ENCODE assay signal across 9 cellular contexts in the genomic region with DNA sequence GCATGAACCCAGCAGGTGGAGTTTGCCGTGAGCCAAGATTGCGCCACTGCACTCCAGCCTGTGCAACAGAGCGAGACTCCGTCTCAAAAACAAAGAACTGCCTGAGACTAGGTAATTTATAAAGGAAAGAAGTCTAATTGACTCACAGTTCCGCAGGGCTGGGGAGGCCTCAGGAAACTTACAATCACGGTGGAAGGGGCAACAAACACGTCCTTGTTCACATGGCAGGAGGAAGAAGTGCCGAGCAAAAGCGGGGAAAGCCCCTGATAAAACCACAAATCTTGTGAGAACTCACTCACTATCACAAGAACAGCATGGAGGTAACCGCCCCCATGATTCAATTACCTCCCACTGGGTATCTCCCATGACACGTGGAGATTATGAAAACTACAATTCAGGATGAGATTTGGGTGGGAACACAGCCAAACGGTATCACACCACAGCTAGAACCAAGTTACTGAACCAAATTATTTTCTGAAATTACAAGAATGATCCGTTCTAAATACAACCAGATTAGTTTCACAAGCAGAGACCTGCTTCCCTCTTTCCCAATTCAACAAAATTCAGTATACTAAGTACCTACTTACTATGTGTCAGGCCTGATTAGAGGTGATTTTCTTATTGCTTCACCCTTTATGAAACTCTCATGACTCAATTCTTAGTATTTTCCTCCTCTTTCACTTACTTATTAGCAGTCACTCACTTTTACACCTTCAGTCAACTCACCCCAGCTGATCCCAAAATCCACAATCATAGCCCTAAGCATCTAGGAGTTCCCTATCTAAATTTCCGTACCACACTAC. TPM values are rescaled to one million over a fixed set of nuclear protein-coding genes. Genes with fewer than 3 reads are reported as not detected.
DNase-seq lines count a peak whose midpoint lies in the region; ATAC-seq, FAIRE-seq and TF ChIP-seq lines count a peak whose summit lies in the region.
"Had no signal": no experiment of that assay in that cellular context is flagged by ENCODE, and none has a peak within 500 bp of the region (broad histone marks: within the 10 kb centered on the region; RNA-seq: fewer than 3 reads in every experiment).

No MANE protein-coding gene starts in this region.

- no peaks in the 10 kb centered on the region for H3K27me3 Mint-ChIP-seq in activated CD8-positive, alpha-beta T cell treated with anti-CD3 and anti-CD28 coated beads, Interleukin-2, amount 10 ng/mL, durations not matched to agents 7 days and 5 days (ENCODE audit: low read depth)

- no peak for TF ChIP-seq CTCF in fibroblast of mammary gland (conservative IDR thresholded peaks at IDR 0.05; ENCODE audit: control insufficient read depth, insufficient read depth, low read depth, low read length)
- no peak for TF ChIP-seq CTCF in kidney (IDR thresholded peaks at IDR 0.05; ENCODE audit: borderline replicate concordance, extremely low read depth, insufficient read depth)

- no peaks in the 10 kb centered on the region for H3K9me3 ChIP-seq in kidney (ENCODE audit: control insufficient read depth in 1 of 2, low read length in 2 of 2)
- no peaks in the 10 kb centered on the region for H3K9me3 ChIP-seq in small intestine (ENCODE audit: control insufficient read depth, low read depth)

- no peaks in the 10 kb centered on the region for H3K27me3 ChIP-seq in small intestine (ENCODE audit: control insufficient read depth in 2 of 2, insufficient read depth in 2 of 2, low read length in 2 of 2)

- POLR2A ChIA-PET in activated CD8-positive, alpha-beta T cell treated with anti-CD3 and anti-CD28 coated beads, Interleukin-2, amount 10 ng/mL, durations not matched to agents 7 days and 5 days (lab: Charles Lee) = no interaction called here

- peaks cover 0 to 7% of the 10 kb centered on the region in 2 donors for H3K4me1 ChIP-seq in kidney (ENCODE audit: control insufficient read depth in 1 of 2, insufficient read depth in 1 of 2, low read depth in 1 of 2, low read length in 2 of 2)
- no peaks in the 10 kb centered on the region for H3K4me1 ChIP-seq in small intestine (ENCODE audit: control insufficient read depth in 2 of 2, insufficient read depth in 1 of 2, low read depth in 1 of 2, low read length in 1 of 2)

- H3K27ac Mint-ChIP-seq in activated CD8-positive, alpha-beta T cell treated with anti-CD3 and anti-CD28 coated beads, Interleukin-2, amount 10 ng/mL, durations not matched to agents 7 days and 5 days = no peak overlapping the region
- peak overlapping the region; percentile 58 for H3K27ac Mint-ChIP-seq in stimulated activated effector memory CD8-positive, alpha-beta T cell treated with anti-CD3 and anti-CD28 coated beads, Interleukin-12 subunit alpha, Interleukin-12 subunit beta, amount 100 ng/mL, for 72 hours

- H3K4me3 ChIP-seq in fibroblast of mammary gland (ENCODE audit: control insufficient read depth, low read depth, low read length) = no peak overlapping the region
- H3K4me3 ChIP-seq in kidney (ENCODE audit: low read length in 2 of 2) = no peak overlapping the region
- no peak overlapping the region for H3K4me3 ChIP-seq in small intestine (ENCODE audit: low read depth in 1 of 2, low read length in 2 of 2)

- no peak overlapping the region for H3K27ac ChIP-seq in kidney (ENCODE audit: low read depth in 2 of 2, low read length in 2 of 2)
- no peak overlapping the region for H3K27ac ChIP-seq in small intestine (ENCODE audit: low read depth in 1 of 2, low read length in 1 of 2)

- H3K4me1 Mint-ChIP-seq in activated CD8-positive, alpha-beta T cell treated with anti-CD3 and anti-CD28 coated beads, Interleukin-2, amount 10 ng/mL, durations not matched to agents 7 days and 5 days (ENCODE audit: low read depth) = peaks cover 11% of the 10 kb centered on the region
- H3K4me1 Mint-ChIP-seq in stimulated activated effector memory CD8-positive, alpha-beta T cell treated with anti-CD3 and anti-CD28 coated beads, Interleukin-12 subunit alpha, Interleukin-12 subunit beta, amount 100 ng/mL, for 72 hours = peaks cover 33% of the 10 kb centered on the region

- H3K36me3 ChIP-seq in kidney (ENCODE audit: control insufficient read depth in 1 of 2, insufficient read depth in 2 of 2, low read length in 2 of 2) = no peaks in the 10 kb centered on the region
- peaks cover 0 to 2% of the 10 kb centered on the region in 2 donors for H3K36me3 ChIP-seq in small intestine (ENCODE audit: control insufficient read depth in 2 of 2, insufficient read depth in 2 of 2, low read length in 2 of 2)

- CTCF ChIA-PET in activated CD8-positive, alpha-beta T cell treated with anti-CD3 and anti-CD28 coated beads, Interleukin-2, amount 10 ng/mL, durations not matched to agents 7 days and 5 days (lab: Charles Lee) = interaction anchor here (1.7 kb wide), 1 partner anchor 7 kb away, joined by 4 read pairs; no protein-coding TSS in a partner anchor

- intact Hi-C loops in kidney (cut with DNase I) = no loop called here

- H3K9me3 Mint-ChIP-seq in activated CD8-positive, alpha-beta T cell treated with anti-CD3 and anti-CD28 coated beads, Interleukin-2, amount 10 ng/mL, durations not matched to agents 7 days and 5 days (ENCODE audit: insufficient read depth) = no peaks in the 10 kb centered on the region
- H3K9me3 Mint-ChIP-seq in stimulated activated effector memory CD8-positive, alpha-beta T cell treated with anti-CD3 and anti-CD28 coated beads, Interleukin-12 subunit alpha, Interleukin-12 subunit beta, amount 100 ng/mL, for 72 hours = no peaks in the 10 kb centered on the region

- H3K4me3 Mint-ChIP-seq in activated CD8-positive, alpha-beta T cell treated with anti-CD3 and anti-CD28 coated beads, Interleukin-2, amount 10 ng/mL, durations not matched to agents 7 days and 5 days = no peak overlapping the region
- H3K4me3 Mint-ChIP-seq in stimulated activated effector memory CD8-positive, alpha-beta T cell treated with anti-CD3 and anti-CD28 coated beads, Interleukin-12 subunit alpha, Interleukin-12 subunit beta, amount 100 ng/mL, for 72 hours = peak overlapping the region; percentile 0

- no peak overlapping the region for H3K9ac ChIP-seq in kidney (ENCODE audit: low read length in 2 of 2)

- FAIRE-seq in kidney (lab: Jason Lieb, UNC) (no peak), small intestine (lab: Jason Lieb, UNC) (no peak)
- FAIRE-seq: colon had no signal

- peaks cover 28% of the 10 kb centered on the region for H3K36me3 Mint-ChIP-seq in activated CD8-positive, alpha-beta T cell treated with anti-CD3 and anti-CD28 coated beads, Interleukin-2, amount 10 ng/mL, durations not matched to agents 7 days and 5 days (ENCODE audit: low read depth)
- peaks cover 4% of the 10 kb centered on the region for H3K36me3 Mint-ChIP-seq in stimulated activated effector memory CD8-positive, alpha-beta T cell treated with anti-CD3 and anti-CD28 coated beads, Interleukin-12 subunit alpha, Interleukin-12 subunit beta, amount 100 ng/mL, for 72 hours

- peak; percentile 25 for DNase-seq in activated CD8-positive, alpha-beta T cell treated with anti-CD3 and anti-CD28 coated beads, Interleukin-2, amount 10 ng/mL, durations not matched to agents 7 days and 5 days
- DNase-seq in fibroblast of mammary gland (ENCODE audit: low read depth) (peak; percentile 55), NCI-H2081 treated with DMSO at 0.1 percent for 48 hours (lab: John Stamatoyannopoulos, UW) (no peak), kidney (no peak), small intestine (no peak)
- peak; percentile 15 to 58 for DNase-seq in stimulated activated effector memory CD8-positive, alpha-beta T cell treated with anti-CD3 and anti-CD28 coated beads, Interleukin-12 subunit alpha, Interleukin-12 subunit beta, amount 100 ng/mL, for 72 hours (ENCODE audit: low spot score in 2 of 2)

- ATAC-seq in HG03565 (IDR thresholded peaks at IDR 0.05; ENCODE audit: unreplicated experiment) = peak; percentile 50
- ATAC-seq in activated CD8-positive, alpha-beta T cell treated with anti-CD3 and anti-CD28 coated beads, Interleukin-2, amount 10 ng/mL, durations not matched to agents 7 days and 5 days = no peak
- ATAC-seq in stimulated activated effector memory CD8-positive, alpha-beta T cell treated with anti-CD3 and anti-CD28 coated beads, Interleukin-12 subunit alpha, Interleukin-12 subunit beta, amount 100 ng/mL, for 72 hours = peak; percentile 95
- no peak for ATAC-seq in HG03378 (IDR thresholded peaks at IDR 0.05; ENCODE audit: unreplicated experiment)

- 74 to 81% (median 77%) methylated on average over 14 of the region's 14 CpGs for WGBS in small intestine, 3 donors

RNA-seq across cellular contexts. Expression of a gene that starts 8.4 kb away (rescaled TPM):
- total RNA-seq in activated CD8-positive, alpha-beta T cell treated with anti-CD3 and anti-CD28 coated beads, Interleukin-2, amount 10 ng/mL, durations not matched to agents 7 days and 5 days = 10 to 100 TPM; 12.0 to 12.8 TPM
- 17.8 TPM for total RNA-seq in kidney
- polyA plus RNA-seq in kidney (ENCODE audit: insufficient read depth, low read depth, low replicate concordance) = 12.9 TPM
- polyA plus RNA-seq in small intestine = 10 to 100 TPM; 16.9 to 25.7 (median 18.4) TPM

Comparison
In these comparisons a context has a peak if more than half of its experiments do, and no peak if none do; other contexts are left out.
1. ATAC-seq: peak in HG03565 (single experiment) and stimulated activated effector memory CD8-positive, alpha-beta T cell treated with anti-CD3 and anti-CD28 coated beads, Interleukin-12 subunit alpha, Interleukin-12 subunit beta, amount 100 ng/mL, for 72 hours (single experiment); none in activated CD8-positive, alpha-beta T cell treated with anti-CD3 and anti-CD28 coated beads, Interleukin-2, amount 10 ng/mL, durations not matched to agents 7 days and 5 days (single experiment) and HG03378 (single experiment).
2. DNase-seq: peak in activated CD8-positive, alpha-beta T cell treated with anti-CD3 and anti-CD28 coated beads, Interleukin-2, amount 10 ng/mL, durations not matched to agents 7 days and 5 days (single experiment), fibroblast of mammary gland (single experiment) and stimulated activated effector memory CD8-positive, alpha-beta T cell treated with anti-CD3 and anti-CD28 coated beads, Interleukin-12 subunit alpha, Interleukin-12 subunit beta, amount 100 ng/mL, for 72 hours (2 of 2); none in NCI-H2081 treated with DMSO at 0.1 percent for 48 hours (single experiment), kidney (single experiment) and small intestine (single experiment).